In genomic region chr11:36356201-36356600, GRCh38 we compare ENCODE assay signal across 9 cellular contexts.
DNase-seq lines count a peak whose midpoint lies in the region; ATAC-seq and TF ChIP-seq lines count a peak whose summit lies in the region.
"Had no signal": no experiment of that assay in that cellular context is flagged by ENCODE, and none has a peak within 500 bp of the region (broad histone marks: within the 10 kb centered on the region; RNA-seq: fewer than 3 reads in every experiment).

No MANE protein-coding gene starts in this region.

- TF ChIP-seq CTCF in prostate gland (IDR thresholded peaks at IDR 0.05): no peak

- H3K27me3 ChIP-seq in prostate gland (replicated peaks; ENCODE audit: insufficient read depth): no peaks in the 10 kb centered on the region

- peaks cover 21% of the 10 kb centered on the region for H3K27me3 Mint-ChIP-seq in activated naive CD4-positive, alpha-beta T cell treated with anti-CD3 and anti-CD28 coated beads for 36 hours (ENCODE audit: low read depth)

- H3K9me3 ChIP-seq in prostate gland: no peaks in the 10 kb centered on the region

- peak; percentile 60 for DNase-seq in fibroblast of gingiva (ENCODE audit: low read depth)
- DNase-seq in NCI-H1048 (lab: John Stamatoyannopoulos, UW): no peak
- DNase-seq in dermis blood vessel endothelial cell: no peak
- DNase-seq in activated naive CD4-positive, alpha-beta T cell treated with anti-CD3 and anti-CD28 coated beads for 36 hours: no peak
- DNase-seq in prostate gland (ENCODE audit: low spot score): no peak
- DNase-seq: mesendoderm had no signal

- H3K4me1 ChIP-seq in prostate gland (replicated peaks): no peaks in the 10 kb centered on the region

- H3K4me3 ChIP-seq in prostate gland: no peak overlapping the region

- no peak for TF ChIP-seq POLR2A in prostate gland (IDR thresholded peaks at IDR 0.05)

- H3K27ac ChIP-seq in prostate gland: no peak overlapping the region

- no peak overlapping the region for H3K4me3 Mint-ChIP-seq in activated naive CD4-positive, alpha-beta T cell treated with anti-CD3 and anti-CD28 coated beads for 36 hours

- no peak overlapping the region for H3K27ac Mint-ChIP-seq in activated naive CD4-positive, alpha-beta T cell treated with anti-CD3 and anti-CD28 coated beads for 36 hours

- H3K9me3 Mint-ChIP-seq in activated naive CD4-positive, alpha-beta T cell treated with anti-CD3 and anti-CD28 coated beads for 36 hours: no peaks in the 10 kb centered on the region

- no peaks in the 10 kb centered on the region for H3K36me3 Mint-ChIP-seq in activated naive CD4-positive, alpha-beta T cell treated with anti-CD3 and anti-CD28 coated beads for 36 hours (ENCODE audit: low read depth)

- H3K36me3 ChIP-seq in prostate gland: no peaks in the 10 kb centered on the region

- 56% methylated on average over 2 of the region's 2 CpGs for WGBS in prostate gland

- ATAC-seq in GM18499 (IDR thresholded peaks at IDR 0.05; ENCODE audit: insufficient read depth, unreplicated experiment) (peak; percentile 56), GM21447 (IDR thresholded peaks at IDR 0.05; ENCODE audit: unreplicated experiment) (peak; percentile 61), HG03469 (IDR thresholded peaks at IDR 0.05; ENCODE audit: unreplicated experiment) (peak; percentile 61)

- peaks cover 43% of the 10 kb centered on the region for H3K4me1 Mint-ChIP-seq in activated naive CD4-positive, alpha-beta T cell treated with anti-CD3 and anti-CD28 coated beads for 36 hours (ENCODE audit: low read depth)

- CTCF ChIA-PET in activated naive CD4-positive, alpha-beta T cell treated with anti-CD3 and anti-CD28 coated beads for 36 hours (lab: Charles Lee): interaction anchor here (0.7 kb wide), 1 partner anchor 137 kb away, joined by 3 read pairs; no protein-coding TSS in a partner anchor

- intact Hi-C loops in activated naive CD4-positive, alpha-beta T cell treated with anti-CD3 and anti-CD28 coated beads for 36 hours (cut with micrococcal nuclease): no loop called here
- intact Hi-C loops in prostate gland (cut with DNase I): no loop called here
